9 cellular contexts compared by ENCODE assay signal in genomic region chr13:97116754-97117153, GRCh38.
DNase-seq lines count a peak whose midpoint lies in the region; TF ChIP-seq lines count a peak whose summit lies in the region.
"Had no signal": no experiment of that assay in that cellular context is flagged by ENCODE, and none has a peak within 500 bp of the region (broad histone marks: within the 10 kb centered on the region; RNA-seq: fewer than 3 reads in every experiment).

No MANE protein-coding gene starts in this region.

- H3K9ac ChIP-seq in subcutaneous abdominal adipose tissue (ENCODE audit: low read length in 5 of 5) = no peak overlapping the region

- H3K27me3 ChIP-seq in subcutaneous abdominal adipose tissue (ENCODE audit: control insufficient read depth in 5 of 5, insufficient read depth in 4 of 5, low read length in 5 of 5) = no peaks in the 10 kb centered on the region

- H3K27me3 Mint-ChIP-seq in glutamatergic neuron (ENCODE audit: unreplicated experiment) = peaks cover under 1% of the 10 kb centered on the region

- no peaks in the 10 kb centered on the region for H3K36me3 ChIP-seq in subcutaneous abdominal adipose tissue (ENCODE audit: control insufficient read depth in 5 of 5, insufficient read depth in 5 of 5, low read length in 5 of 5)

- peaks cover 2 to 17% (median 14%) of the 10 kb centered on the region in 5 donors for H3K4me1 ChIP-seq in subcutaneous abdominal adipose tissue (ENCODE audit: control insufficient read depth in 5 of 5, insufficient read depth in 5 of 5, low read length in 5 of 5)

- no peak overlapping the region for H3K27ac Mint-ChIP-seq in glutamatergic neuron (ENCODE audit: unreplicated experiment)

- no peaks in the 10 kb centered on the region for H3K9me3 Mint-ChIP-seq in glutamatergic neuron (ENCODE audit: unreplicated experiment)

- peak in 2 of 3 experiments; percentile 41 to 68 for DNase-seq in NCI-H1417 (lab: John Stamatoyannopoulos, UW)
- DNase-seq in NCI-H1417 treated with DMSO at 0.1 percent for 48 hours (lab: John Stamatoyannopoulos, UW) = no peak
- peak; percentile 45 for DNase-seq in HT-29 (ENCODE audit: low spot score)
- DNase-seq in fibroblast of peridontal ligament (ENCODE audit: extremely low read depth) = peak; percentile 45
- DNase-seq in glutamatergic neuron = no peak
- no peak for DNase-seq in stimulated activated naive CD4-positive, alpha-beta T cell (lab: John Stamatoyannopoulos, UW)
- DNase-seq in Kasumi-1 (lab: John Stamatoyannopoulos, UW) = no peak

- peak overlapping the region; percentile 12 for H3K27ac ChIP-seq in subcutaneous abdominal adipose tissue (ENCODE audit: low read depth, low read length)
- H3K27ac ChIP-seq: 22Rv1 had no signal

- H3K4me3 ChIP-seq in subcutaneous abdominal adipose tissue (ENCODE audit: low read depth in 1 of 5, low read length in 5 of 5) = no peak overlapping the region

- H3K4me3 Mint-ChIP-seq in glutamatergic neuron (ENCODE audit: unreplicated experiment) = no peak overlapping the region

- TF ChIP-seq CTCF in glutamatergic neuron (IDR thresholded peaks at IDR 0.05; ENCODE audit: partially characterized antibody, unreplicated experiment) = no peak

- H3K4me1 Mint-ChIP-seq in glutamatergic neuron (ENCODE audit: low read depth, unreplicated experiment) = peaks cover 4% of the 10 kb centered on the region

- H3K36me3 Mint-ChIP-seq in glutamatergic neuron (ENCODE audit: unreplicated experiment) = no peaks in the 10 kb centered on the region

- no peaks in the 10 kb centered on the region for H3K9me3 ChIP-seq in subcutaneous abdominal adipose tissue (ENCODE audit: control insufficient read depth in 5 of 5, low read length in 5 of 5)

Comparison
In these comparisons a context has a peak if more than half of its experiments do, and no peak if none do; other contexts are left out.
1. DNase-seq: peak in NCI-H1417 (2 of 3), HT-29 (single experiment) and fibroblast of peridontal ligament (single experiment); none in NCI-H1417 treated with DMSO at 0.1 percent for 48 hours (single experiment), glutamatergic neuron (single experiment), stimulated activated naive CD4-positive, alpha-beta T cell (0 of 6) and Kasumi-1 (0 of 2).